In the genomic region with DNA sequence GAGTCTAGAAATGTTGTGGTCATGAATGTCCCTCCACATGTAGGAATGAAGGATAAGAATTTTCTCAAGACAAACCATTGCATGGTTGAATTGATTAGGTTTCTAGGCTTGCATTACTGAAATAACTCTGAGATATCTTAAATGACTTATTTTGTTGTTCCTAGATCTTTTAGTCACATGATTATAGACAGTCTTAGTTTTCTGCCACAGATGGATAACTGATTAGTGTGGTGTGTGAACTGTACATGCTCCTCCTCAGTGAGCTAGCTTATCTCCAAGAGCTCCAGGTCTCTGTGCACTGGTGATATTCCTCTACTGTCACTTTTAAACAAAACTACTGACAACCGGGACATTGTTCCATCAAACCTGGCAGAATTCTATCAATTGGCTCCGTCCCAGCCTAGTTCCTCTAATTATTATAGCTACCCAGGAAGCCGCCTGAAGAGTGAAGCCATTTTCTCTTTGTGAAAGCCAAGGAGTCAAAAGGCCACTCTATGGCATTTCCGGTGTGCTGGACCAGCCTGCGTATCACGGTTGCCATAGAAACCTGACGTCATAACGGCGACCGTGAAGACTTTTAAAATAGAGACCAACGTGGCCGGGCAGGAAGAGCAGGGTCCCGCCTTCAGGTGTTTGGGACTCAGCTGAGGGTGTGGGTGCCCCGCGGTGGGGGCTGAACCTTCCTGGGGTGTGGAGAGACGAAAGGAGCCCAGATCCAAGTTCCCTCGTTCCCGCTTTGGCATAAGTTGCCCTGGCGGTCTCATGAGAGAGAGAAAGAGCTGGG, we compare ENCODE assay signal across 8 cellular contexts. TPM values are rescaled to one million over a fixed set of nuclear protein-coding genes. Genes with fewer than 3 reads are reported as not detected.
DNase-seq lines count a peak whose midpoint lies in the region; ATAC-seq and TF ChIP-seq lines count a peak whose summit lies in the region.

No MANE protein-coding gene starts in this region.

- intact Hi-C loops in gastrocnemius medialis (cut with DNase I; ENCODE audit: low total_unique reads), result no loop called here

- peak overlapping the region; percentile 77 for H3K9ac ChIP-seq in iPS-15b (ENCODE audit: low read depth, low read length)

- H3K9me3 ChIP-seq in RWPE2 (ENCODE audit: severe bottlenecking) (no peaks in the 10 kb centered on the region), iPS-15b (ENCODE audit: control insufficient read depth, insufficient read depth, low read length) (no peaks in the 10 kb centered on the region), gastrocnemius medialis (no peaks in the 10 kb centered on the region)

- peak overlapping the region; percentile 33 for H3K27ac ChIP-seq in RWPE2 (ENCODE audit: poor library complexity, severe bottlenecking)
- peak overlapping the region in 1 of 4 donors; percentile 21 for H3K27ac ChIP-seq in gastrocnemius medialis

- ATAC-seq in GM21528 (IDR thresholded peaks at IDR 0.05; ENCODE audit: low FRiP score, unreplicated experiment), result peak; percentile 94
- peak; percentile 75 for ATAC-seq in RWPE2 (ENCODE audit: low read depth)
- ATAC-seq in gastrocnemius medialis, result peak; percentile 50 to 53

- in situ Hi-C loops in astrocyte of the spinal cord (cut with HindIII; ENCODE audit: low sequenced_read_pairs), result no loop called here
- in situ Hi-C loops in gastrocnemius medialis (cut with MboI; ENCODE audit: low sequenced_read_pairs in 4 of 4), result no loop called here

- H3K27me3 ChIP-seq in RWPE2 (ENCODE audit: insufficient read depth, poor library complexity, severe bottlenecking) (no peaks in the 10 kb centered on the region), iPS-15b (ENCODE audit: control insufficient read depth, insufficient read depth, low read length) (peaks cover 21% of the 10 kb centered on the region), gastrocnemius medialis (no peaks in the 10 kb centered on the region)

- DNase-seq in EL, result peak; percentile 86
- peak; percentile 79 for DNase-seq in HT1080 (ENCODE audit: low read depth)
- no peak for DNase-seq in RWPE2 (ENCODE audit: low spot score)
- DNase-seq in astrocyte of the spinal cord (ENCODE audit: low read depth, low spot score), result peak; percentile 86
- DNase-seq in gastrocnemius medialis, result peak; percentile 3 to 34
- no peak for DNase-seq in activated gamma-delta T cell (lab: John Stamatoyannopoulos, UW)

- H3K36me3 ChIP-seq in RWPE2 (ENCODE audit: low read depth) (no peaks in the 10 kb centered on the region), iPS-15b (ENCODE audit: control insufficient read depth, insufficient read depth, low read length) (no peaks in the 10 kb centered on the region), gastrocnemius medialis (no peaks in the 10 kb centered on the region)

- peak overlapping the region; percentile 41 for H3K4me3 ChIP-seq in RWPE2 (ENCODE audit: severe bottlenecking)
- H3K4me3 ChIP-seq in astrocyte of the spinal cord (ENCODE audit: low read depth, low read length), result peak overlapping the region; percentile 58
- H3K4me3 ChIP-seq in iPS-15b (ENCODE audit: low read depth, low read length), result peak overlapping the region; percentile 97
- H3K4me3 ChIP-seq in gastrocnemius medialis, result peak overlapping the region; percentile 39 to 45 (median 44)

- H3K4me1 ChIP-seq in RWPE2 (ENCODE audit: insufficient read depth, poor library complexity, severe bottlenecking), result peaks cover 16% of the 10 kb centered on the region
- H3K4me1 ChIP-seq in iPS-15b (ENCODE audit: control insufficient read depth, insufficient read depth, low read length), result no peaks in the 10 kb centered on the region
- H3K4me1 ChIP-seq in gastrocnemius medialis, result no peaks in the 10 kb centered on the region

- TF ChIP-seq POLR2A in gastrocnemius medialis (IDR thresholded peaks at IDR 0.05), result no peak

- TF ChIP-seq CTCF in RWPE2 (IDR thresholded peaks at IDR 0.05; ENCODE audit: poor library complexity, severe bottlenecking) (no peak), astrocyte of the spinal cord (IDR thresholded peaks at IDR 0.05; ENCODE audit: low read depth, low read length) (no peak), gastrocnemius medialis (IDR thresholded peaks at IDR 0.05 in 4 of 5, conservative IDR thresholded peaks at IDR 0.05 in 1 of 5) (no peak)

RNA-seq across cellular contexts. Expression of gene BEX3, which starts 28.1 kb away (rescaled TPM):
- total RNA-seq in HT1080 (2014; rRNA removed; shearing (Covaris generic)), result 198 and 210 TPM in 2 replicates
- 231 and 253 TPM in 2 replicates for polyA plus RNA-seq in HT1080 (2015; cell fraction: cytosol; rRNA removed)
- polyA plus RNA-seq in HT1080 (2015; cell fraction: nucleus; rRNA removed), result 98.4 and 111 TPM in 2 replicates
- 10 to 100 TPM in 2 of 4 donors, 1 to 10 TPM in 2; 8.2 to 12.5 (median 10.5) TPM for total RNA-seq in gastrocnemius medialis

RNA-seq across cellular contexts. Expression of gene TCEAL9, which starts 48.1 kb away (rescaled TPM):
- 40.8 and 43.8 TPM in 2 replicates for total RNA-seq in HT1080 (2014; rRNA removed; shearing (Covaris generic))
- 86.0 and 99.3 TPM in 2 replicates for polyA plus RNA-seq in HT1080 (2015; cell fraction: cytosol; rRNA removed)
- 53.1 and 65.3 TPM in 2 replicates for polyA plus RNA-seq in HT1080 (2015; cell fraction: nucleus; rRNA removed)
- 10 to 100 TPM in 1 of 4 donors, 1 to 10 TPM in 3; 2.0 to 10.4 (median 6.5) TPM for total RNA-seq in gastrocnemius medialis

Comparison
In these comparisons a context has a peak if more than half of its experiments do, and no peak if none do; other contexts are left out.
1. DNase-seq: peak in EL (single experiment), HT1080 (single experiment), astrocyte of the spinal cord (single experiment) and gastrocnemius medialis (2 of 2); none in RWPE2 (single experiment) and activated gamma-delta T cell (single experiment).
2. H3K4me3 ChIP-seq: peak in every context shown above with its lines; median percentile 97 in iPS-15b; 58 in astrocyte of the spinal cord; 44 in gastrocnemius medialis; 41 in RWPE2.
3. RNA of gene BEX3, which starts 28.1 kb away (total RNA-seq): 198 to 210 TPM in HT1080; 8.2 to 12.5 TPM in gastrocnemius medialis; every median in the first group is over 10 times any median in the second.
4. Peak in every context shown above with its lines, with median percentiles within 50 percentile points of each other: ATAC-seq.